In the genomic region with DNA sequence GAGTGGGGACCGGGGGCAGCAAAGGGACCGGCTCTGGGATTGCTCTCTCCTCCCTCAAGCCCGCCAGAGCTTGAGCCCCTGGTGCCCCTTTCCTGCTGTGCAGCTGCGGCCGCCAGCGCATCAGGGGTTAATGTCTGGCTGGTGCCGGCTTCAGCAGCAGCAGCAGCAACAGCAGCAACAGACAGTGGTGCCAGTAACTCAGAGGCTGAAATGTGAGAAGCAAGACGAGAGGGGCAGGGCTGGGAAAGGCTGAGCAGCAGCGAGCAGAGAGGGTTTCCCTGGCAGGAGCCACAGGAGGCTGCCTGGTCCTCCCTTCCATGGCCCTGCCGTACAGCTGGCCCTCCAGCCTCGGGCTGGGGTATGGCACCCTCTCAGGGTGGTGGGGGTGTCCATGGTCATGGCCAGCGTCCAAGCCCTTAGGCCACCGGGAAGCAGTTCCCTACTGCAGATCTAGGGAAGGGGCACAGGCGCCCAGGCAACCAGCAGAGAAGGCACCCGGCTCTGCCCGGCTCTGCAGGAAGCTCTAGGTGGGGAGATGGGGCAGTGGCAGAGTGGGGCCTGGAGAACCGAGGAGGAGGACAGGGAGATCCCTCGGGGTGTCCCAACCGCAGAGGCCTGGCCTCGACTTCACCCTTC, we compare ENCODE assay signal across 1 cellular context.
A peak's percentile ranks its signal among the peaks of the same experiment; 100 is the strongest.
TF ChIP-seq lines count a peak whose summit lies in the region.

No MANE protein-coding gene starts in this region.

TF ChIP-seq in H1, 55 proteins besides CTCF, POLR2A, EP300 and RAD21:
- TF ChIP-seq CREB1 (IDR thresholded peaks at IDR 0.05) (0 out of 2 replicates have a peak, but pooled peaks have one; percentile 22), CTBP2 (IDR thresholded peaks at IDR 0.05; ENCODE audit: borderline replicate concordance, insufficient read depth, insufficient read length, low read length) (no peak), GABPA (IDR thresholded peaks at IDR 0.05; ENCODE audit: borderline replicate concordance, insufficient read depth, low read length) (no peak), CEBPB (IDR thresholded peaks at IDR 0.05; ENCODE audit: low read depth, low read length) (no peak), CHD1 (IDR thresholded peaks at IDR 0.05; ENCODE audit: low read depth, low read length) (no peak), HDAC2 (IDR thresholded peaks at IDR 0.05; ENCODE audit: borderline replicate concordance in 1 of 2, low read depth in 2 of 2, low read length in 2 of 2) (peak; percentile 34 to 43; a peak in 1 of 4 replicates), RBBP5 (IDR thresholded peaks at IDR 0.05; ENCODE audit: borderline replicate concordance, low read depth, low read length) (no peak; the same call in 1 of the 2 replicates), KDM5A (IDR thresholded peaks at IDR 0.05; ENCODE audit: low read length) (no peak), SIN3A (conservative IDR thresholded peaks at IDR 0.05 in 1 of 2, IDR thresholded peaks at IDR 0.05 in 1 of 2; ENCODE audit: low read depth in 1 of 2, low read length in 2 of 2) (peak in 1 of 2 experiments; percentile 81; a peak in 2 of 4 replicates), SP1 (IDR thresholded peaks at IDR 0.05; ENCODE audit: low read depth, low read length) (peak; percentile 43; the same call in 1 of the 2 replicates), YY1 (IDR thresholded peaks at IDR 0.05; ENCODE audit: low read depth, low read length) (no peak), KDM1A (IDR thresholded peaks at IDR 0.05; ENCODE audit: borderline replicate concordance, low read length) (no peak), HDAC6 (IDR thresholded peaks at IDR 0.05; ENCODE audit: low read depth, low read length) (no peak), RNF2 (IDR thresholded peaks at IDR 0.05; ENCODE audit: borderline replicate concordance, low read depth, low read length, missing control alignments, poor library complexity, severe bottlenecking) (no peak), JUN (IDR thresholded peaks at IDR 0.05; ENCODE audit: low read depth, low read length) (no peak), BACH1 (IDR thresholded peaks at IDR 0.05; ENCODE audit: low read length) (no peak), TAF1 (IDR thresholded peaks at IDR 0.05; ENCODE audit: low read depth, low read length) (peak; percentile 62; the same call in 1 of the 2 replicates), TCF12 (IDR thresholded peaks at IDR 0.05; ENCODE audit: low read depth, low read length) (0 out of 2 replicates have a peak, but pooled peaks have one; percentile 62), TAF7 (optimal IDR thresholded peaks at IDR 0.05; ENCODE audit: borderline replicate concordance, low read depth, low read length) (peak; percentile 56), TBP (IDR thresholded peaks at IDR 0.05; ENCODE audit: low read depth, low read length) (peak; percentile 67; the same call in 1 of the 2 replicates), SRF (IDR thresholded peaks at IDR 0.05; ENCODE audit: low read depth, low read length) (no peak), EGR1 (IDR thresholded peaks at IDR 0.05; ENCODE audit: borderline replicate concordance, low read depth, low read length) (no peak), ASH2L (IDR thresholded peaks at IDR 0.05; ENCODE audit: low read length) (peak; percentile 73)
- TF ChIP-seq, protein P1, sequence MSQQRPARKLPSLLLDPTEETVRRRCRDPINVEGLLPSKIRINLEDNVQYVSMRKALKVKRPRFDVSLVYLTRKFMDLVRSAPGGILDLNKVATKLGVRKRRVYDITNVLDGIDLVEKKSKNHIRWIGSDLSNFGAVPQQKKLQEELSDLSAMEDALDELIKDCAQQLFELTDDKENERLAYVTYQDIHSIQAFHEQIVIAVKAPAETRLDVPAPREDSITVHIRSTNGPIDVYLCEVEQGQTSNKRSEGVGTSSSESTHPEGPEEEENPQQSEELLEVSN (IDR thresholded peaks at IDR 0.05): no peak
